ENCODE assay signal across 6 cellular contexts in the genomic region with DNA sequence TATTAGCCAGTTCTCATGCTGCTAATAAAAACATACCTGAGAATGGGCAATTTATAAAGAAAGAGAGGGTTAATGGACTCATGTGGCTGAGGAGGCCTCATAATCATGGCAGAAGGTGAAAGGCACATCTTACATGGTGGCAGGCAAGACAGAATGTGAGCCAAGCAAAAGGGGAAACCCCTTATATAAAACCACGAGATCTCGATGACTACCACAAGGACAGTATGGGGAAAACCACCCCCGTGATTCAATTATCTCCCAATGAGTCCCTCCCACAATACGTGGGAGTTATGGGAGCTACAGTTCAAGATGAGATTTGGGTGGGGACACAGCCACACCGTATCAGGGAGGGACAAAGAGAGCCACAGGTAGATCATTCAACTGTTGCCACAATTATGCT.
DNase-seq lines count a peak whose midpoint lies in the region; ATAC-seq, FAIRE-seq and TF ChIP-seq lines count a peak whose summit lies in the region.
"Not testable (repeated sequence)": the region's sequence is repeated elsewhere in the genome, so short reads cannot be mapped to it uniquely, and the experiment has no call there.

No MANE protein-coding gene starts in this region.

- not testable (repeated sequence) for TF ChIP-seq CTCF in RWPE2 (IDR thresholded peaks at IDR 0.05; ENCODE audit: poor library complexity, severe bottlenecking); sigmoid colon (IDR thresholded peaks at IDR 0.05); thyroid gland (IDR thresholded peaks at IDR 0.05)

- H3K27ac Mint-ChIP-seq in activated T-helper 17 cell treated with anti-CD3 and anti-CD28 coated beads, Interleukin-2, amount 50 U/mL, for 72 hours; natural killer cell treated with Interleukin-12 subunit alpha and Interleukin-12 subunit beta and Interleukin-15 and Interleukin-18, amount 100 ng/mL, for 72 hours: not testable (repeated sequence)

- not testable (repeated sequence) for ATAC-seq in RWPE2 (ENCODE audit: low read depth); natural killer cell treated with Interleukin-12 subunit alpha and Interleukin-12 subunit beta and Interleukin-15 and Interleukin-18, amount 100 ng/mL, for 72 hours
- ATAC-seq in activated T-helper 17 cell treated with anti-CD3 and anti-CD28 coated beads, Interleukin-2, amount 50 U/mL, for 72 hours (replicated peaks): peak; percentile 69

- 75 to 83% methylated on average over 5 of the region's 5 CpGs for WGBS in sigmoid colon, 2 donors
- WGBS in thyroid gland, 2 donors: 88 to 94% methylated on average over 5 of the region's 5 CpGs

- H3K27ac ChIP-seq in RWPE2 (ENCODE audit: poor library complexity, severe bottlenecking); sigmoid colon: not testable (repeated sequence)
- peak overlapping the region; percentile 64 to 76 (median 65) for H3K27ac ChIP-seq in thyroid gland

- not testable (repeated sequence) for H3K27me3 ChIP-seq in RWPE2 (ENCODE audit: insufficient read depth, poor library complexity, severe bottlenecking); sigmoid colon; thyroid gland

- peaks cover 11% of the 10 kb centered on the region for H3K9me3 Mint-ChIP-seq in activated T-helper 17 cell treated with anti-CD3 and anti-CD28 coated beads, Interleukin-2, amount 50 U/mL, for 72 hours
- H3K9me3 Mint-ChIP-seq in natural killer cell treated with Interleukin-12 subunit alpha and Interleukin-12 subunit beta and Interleukin-15 and Interleukin-18, amount 100 ng/mL, for 72 hours: not testable (repeated sequence)

- FAIRE-seq in GM18507 (lab: Jason Lieb, UNC): peak; percentile 31

- not testable (repeated sequence) for H3K4me1 ChIP-seq in RWPE2 (ENCODE audit: insufficient read depth, poor library complexity, severe bottlenecking); sigmoid colon
- H3K4me1 ChIP-seq in thyroid gland: peaks cover 24 to 35% of the 10 kb centered on the region in 2 donors

- intact Hi-C loops in sigmoid colon (cut with DNase I); thyroid gland (cut with DNase I): not testable (repeated sequence)

- not testable (repeated sequence) for H3K27me3 Mint-ChIP-seq in activated T-helper 17 cell treated with anti-CD3 and anti-CD28 coated beads, Interleukin-2, amount 50 U/mL, for 72 hours; natural killer cell treated with Interleukin-12 subunit alpha and Interleukin-12 subunit beta and Interleukin-15 and Interleukin-18, amount 100 ng/mL, for 72 hours

- not testable (repeated sequence) for TF ChIP-seq EP300 in sigmoid colon (IDR thresholded peaks at IDR 0.05)

- H3K4me3 ChIP-seq in RWPE2 (ENCODE audit: severe bottlenecking); sigmoid colon; thyroid gland (replicated peaks in 1 of 3): not testable (repeated sequence)

- not testable (repeated sequence) for DNase-seq in GM18507 (ENCODE audit: extremely low spot score, insufficient read length, low read depth); thyroid gland
- DNase-seq in RWPE2 (ENCODE audit: low spot score) (peak; percentile 6), sigmoid colon (peak; percentile 12)
- peak; percentile 41 for DNase-seq in natural killer cell treated with Interleukin-12 subunit alpha and Interleukin-12 subunit beta and Interleukin-15 and Interleukin-18, amount 100 ng/mL, for 72 hours (ENCODE audit: low spot score)

- not testable (repeated sequence) for H3K4me1 Mint-ChIP-seq in activated T-helper 17 cell treated with anti-CD3 and anti-CD28 coated beads, Interleukin-2, amount 50 U/mL, for 72 hours; natural killer cell treated with Interleukin-12 subunit alpha and Interleukin-12 subunit beta and Interleukin-15 and Interleukin-18, amount 100 ng/mL, for 72 hours (ENCODE audit: low read depth in 2 of 2)

- H3K9me3 ChIP-seq in RWPE2 (ENCODE audit: severe bottlenecking); sigmoid colon; thyroid gland: not testable (repeated sequence)

- H3K36me3 Mint-ChIP-seq in activated T-helper 17 cell treated with anti-CD3 and anti-CD28 coated beads, Interleukin-2, amount 50 U/mL, for 72 hours (ENCODE audit: low read depth); natural killer cell treated with Interleukin-12 subunit alpha and Interleukin-12 subunit beta and Interleukin-15 and Interleukin-18, amount 100 ng/mL, for 72 hours: not testable (repeated sequence)

- H3K4me3 Mint-ChIP-seq in activated T-helper 17 cell treated with anti-CD3 and anti-CD28 coated beads, Interleukin-2, amount 50 U/mL, for 72 hours; natural killer cell treated with Interleukin-12 subunit alpha and Interleukin-12 subunit beta and Interleukin-15 and Interleukin-18, amount 100 ng/mL, for 72 hours: not testable (repeated sequence)

- H3K36me3 ChIP-seq in RWPE2 (ENCODE audit: low read depth); sigmoid colon; thyroid gland: not testable (repeated sequence)

- not testable (repeated sequence) for TF ChIP-seq POLR2A in sigmoid colon (IDR thresholded peaks at IDR 0.05); thyroid gland (IDR thresholded peaks at IDR 0.05)
